8 cellular contexts compared by ENCODE assay signal in genomic region chr3:152267831-152268500, GRCh38. TPM values are rescaled to one million over a fixed set of nuclear protein-coding genes. Genes with fewer than 3 reads are reported as not detected.
DNase-seq lines count a peak whose midpoint lies in the region; ATAC-seq and TF ChIP-seq lines count a peak whose summit lies in the region.

No MANE protein-coding gene starts in this region.

- TF ChIP-seq CTCF in activated CD8-positive, alpha-beta T cell treated with anti-CD3 and anti-CD28 coated beads for 36 hours (IDR thresholded peaks at IDR 0.05) = no peak
- TF ChIP-seq CTCF in stomach (IDR thresholded peaks at IDR 0.05) = no peak

- peaks cover 49% of the 10 kb centered on the region for H3K4me1 Mint-ChIP-seq in activated CD8-positive, alpha-beta T cell treated with anti-CD3 and anti-CD28 coated beads for 36 hours (ENCODE audit: low read depth)

- H3K27me3 Mint-ChIP-seq in activated CD8-positive, alpha-beta T cell treated with anti-CD3 and anti-CD28 coated beads for 36 hours = no peaks in the 10 kb centered on the region

- H3K9me3 Mint-ChIP-seq in activated CD8-positive, alpha-beta T cell treated with anti-CD3 and anti-CD28 coated beads for 36 hours = peaks cover 5% of the 10 kb centered on the region

- no peaks in the 10 kb centered on the region for H3K36me3 ChIP-seq in iPS-18a (ENCODE audit: control insufficient read depth, low read depth, low read length)
- H3K36me3 ChIP-seq in stomach = no peaks in the 10 kb centered on the region

- no peak for TF ChIP-seq POLR2A in stomach (IDR thresholded peaks at IDR 0.05)

- H3K9me3 ChIP-seq in iPS-18a (ENCODE audit: control insufficient read depth, low read depth, low read length) (no peaks in the 10 kb centered on the region), stomach (no peaks in the 10 kb centered on the region)

- intact Hi-C loops in activated CD8-positive, alpha-beta T cell treated with anti-CD3 and anti-CD28 coated beads for 36 hours (cut with micrococcal nuclease) = loop anchor here (2.0 kb wide), 2 partner anchors 23 to 71 kb away; no protein-coding TSS in a partner anchor
- intact Hi-C loops in stomach (cut with DNase I; ENCODE audit: low total_unique reads) = no loop called here

- peak overlapping the region; percentile 82 for H3K4me3 Mint-ChIP-seq in activated CD8-positive, alpha-beta T cell treated with anti-CD3 and anti-CD28 coated beads for 36 hours

- peaks cover 48% of the 10 kb centered on the region for H3K36me3 Mint-ChIP-seq in activated CD8-positive, alpha-beta T cell treated with anti-CD3 and anti-CD28 coated beads for 36 hours (ENCODE audit: low read depth)

- H3K27ac ChIP-seq in iPS-18a (ENCODE audit: low read length) (no peak overlapping the region), stomach (peak overlapping the region; percentile 96 to 99 (median 98))

- DNase-seq in DMS53 (lab: John Stamatoyannopoulos, UW) (peak; percentile 24), DMS53 treated with DMSO at 0.1 percent for 48 hours (lab: John Stamatoyannopoulos, UW; ENCODE audit: unreplicated experiment) (no peak), stomach (no peak), HK-2 (ENCODE audit: unreplicated experiment) (no peak)
- peak; percentile 22 for DNase-seq in activated CD8-positive, alpha-beta T cell treated with anti-CD3 and anti-CD28 coated beads for 36 hours

- peaks cover 21% of the 10 kb centered on the region for H3K27me3 ChIP-seq in iPS-18a (ENCODE audit: control insufficient read depth, insufficient read depth, low read length)
- no peaks in the 10 kb centered on the region for H3K27me3 ChIP-seq in stomach

- no peak for TF ChIP-seq EP300 in stomach (IDR thresholded peaks at IDR 0.05)

- H3K4me3 ChIP-seq in iPS-18a (ENCODE audit: low read length) = peak overlapping the region; percentile 81
- peak overlapping the region; percentile 67 to 79 (median 74) for H3K4me3 ChIP-seq in stomach

- peaks cover 13% of the 10 kb centered on the region for H3K4me1 ChIP-seq in iPS-18a (ENCODE audit: control insufficient read depth, low read depth, low read length)
- peaks cover 13 to 65% (median 45%) of the 10 kb centered on the region in 4 donors for H3K4me1 ChIP-seq in stomach

- peak overlapping the region; percentile 72 for H3K9ac ChIP-seq in iPS-18a (ENCODE audit: low read length)

- CTCF ChIA-PET in activated CD8-positive, alpha-beta T cell treated with anti-CD3 and anti-CD28 coated beads for 36 hours (lab: Charles Lee) = interaction anchor here (0.9 to 3.2 kb wide), 8 partner anchors 9 to 176 kb away, joined by 3 to 21 read pairs (median 4); no protein-coding TSS in a partner anchor

- 7 to 13% (median 13%) methylated on average over 14 of the region's 14 CpGs for WGBS in stomach, 5 donors

- no peak for ATAC-seq in activated CD8-positive, alpha-beta T cell treated with anti-CD3 and anti-CD28 coated beads for 36 hours
- no peak for ATAC-seq in HG03442 (IDR thresholded peaks at IDR 0.05; ENCODE audit: unreplicated experiment)
- no peak for ATAC-seq in HG03095 (IDR thresholded peaks at IDR 0.05; ENCODE audit: unreplicated experiment)

- peak overlapping the region; percentile 97 for H3K27ac Mint-ChIP-seq in activated CD8-positive, alpha-beta T cell treated with anti-CD3 and anti-CD28 coated beads for 36 hours

- POLR2A ChIA-PET in activated CD8-positive, alpha-beta T cell treated with anti-CD3 and anti-CD28 coated beads for 36 hours (lab: Charles Lee) = interaction anchor here (0.6 to 8.1 kb wide), 25 partner anchors 9 to 1067 kb away, joined by 3 to 159 read pairs (median 4); partner anchors contain the start of gene GPR171

RNA-seq across cellular contexts. Expression of gene MBNL1, which starts 0.8 kb away (rescaled TPM):
- total RNA-seq in activated CD8-positive, alpha-beta T cell treated with anti-CD3 and anti-CD28 coated beads for 36 hours = 100 to 1,000 TPM; 341 to 360 TPM
- total RNA-seq in stomach = 100 to 1,000 TPM in 4 of 5 donors, 10 to 100 TPM in 1; 95.0 to 379 (median 325) TPM
- 10 to 100 TPM; 25.7 to 39.3 (median 29.2) TPM for polyA plus RNA-seq in stomach

Comparison
In these comparisons a context has a peak if more than half of its experiments do, and no peak if none do; other contexts are left out.
1. DNase-seq: peak in DMS53 (single experiment) and activated CD8-positive, alpha-beta T cell treated with anti-CD3 and anti-CD28 coated beads for 36 hours (single experiment); none in DMS53 treated with DMSO at 0.1 percent for 48 hours (single experiment), stomach (single experiment) and HK-2 (single experiment).